Comparison of ENCODE assay signal across 1 cellular context in the genomic region with DNA sequence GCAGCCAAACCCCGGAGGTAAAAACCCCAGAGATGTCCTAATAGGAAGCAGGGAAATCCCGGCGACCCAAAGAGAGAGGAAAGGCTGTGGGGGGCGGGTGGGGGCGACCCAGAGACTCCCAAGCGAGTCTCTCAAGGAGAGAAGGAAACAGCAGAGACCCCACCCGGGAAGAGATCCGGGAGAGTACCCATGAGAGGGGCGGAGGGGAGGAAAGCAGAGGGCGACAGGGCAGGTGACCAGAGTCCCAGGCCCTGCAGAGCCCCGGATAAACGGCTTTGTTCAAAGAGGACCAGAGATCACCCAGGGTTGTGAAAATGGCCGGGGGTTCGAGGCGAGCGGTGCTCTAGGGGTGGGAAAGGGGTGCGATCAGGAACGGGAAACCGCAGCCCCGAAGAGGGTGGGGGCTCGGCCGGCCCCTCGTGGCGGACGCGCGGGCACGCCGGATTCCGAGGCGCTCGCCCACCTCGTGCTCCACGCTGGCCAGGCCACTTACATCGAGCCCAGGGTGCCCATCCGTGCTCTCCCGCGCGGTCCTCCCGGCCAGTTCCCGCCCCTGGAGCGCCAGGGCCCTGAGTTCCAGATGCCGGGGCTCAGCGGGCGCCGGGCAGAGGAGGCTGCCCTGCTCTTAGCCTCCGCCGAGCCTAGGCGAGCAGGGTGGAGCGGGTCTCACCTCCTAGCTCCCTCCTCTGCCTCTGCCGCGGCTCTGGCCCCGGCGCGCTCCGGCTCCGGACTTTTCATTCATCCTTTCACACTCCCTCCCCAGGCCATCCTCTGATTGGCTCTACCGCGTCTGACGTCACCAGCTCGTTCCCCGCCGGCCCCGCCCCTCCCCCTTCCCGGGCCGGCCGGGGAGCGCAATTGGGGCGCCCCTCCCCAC.
TF ChIP-seq lines count a peak whose summit lies in the region.

No MANE protein-coding gene starts in this region.

TF ChIP-seq in A549, 52 proteins besides CTCF, POLR2A, EP300 and RAD21 (continued from another document):
- no peak for TF ChIP-seq JUN (IDR thresholded peaks at IDR 0.05)
- TF ChIP-seq REST (IDR thresholded peaks at IDR 0.05) = no peak
- TF ChIP-seq POLR2AphosphoS2 (conservative IDR thresholded peaks at IDR 0.05; ENCODE audit: low read length) = no peak
- peak; percentile 55; the same call in 1 of the 2 replicates for TF ChIP-seq EHF (CRISPR knock-in tag; IDR thresholded peaks at IDR 0.05)
- TF ChIP-seq HOXB13 (CRISPR knock-in tag; IDR thresholded peaks at IDR 0.05; ENCODE audit: low read depth) = peak; percentile 90
- TF ChIP-seq HOXB5 (CRISPR knock-in tag; IDR thresholded peaks at IDR 0.05) = peak; percentile 91
- no peak for TF ChIP-seq KDM1A (IDR thresholded peaks at IDR 0.05; ENCODE audit: low read depth)
- TF ChIP-seq ATOH8 (CRISPR knock-in tag; IDR thresholded peaks at IDR 0.05; ENCODE audit: low read depth) = peak; percentile 72; the same call in 1 of the 2 replicates
- peak; percentile 38; the same call in 1 of the 2 replicates for TF ChIP-seq RFX5 (IDR thresholded peaks at IDR 0.05)
- TF ChIP-seq, protein P1, sequence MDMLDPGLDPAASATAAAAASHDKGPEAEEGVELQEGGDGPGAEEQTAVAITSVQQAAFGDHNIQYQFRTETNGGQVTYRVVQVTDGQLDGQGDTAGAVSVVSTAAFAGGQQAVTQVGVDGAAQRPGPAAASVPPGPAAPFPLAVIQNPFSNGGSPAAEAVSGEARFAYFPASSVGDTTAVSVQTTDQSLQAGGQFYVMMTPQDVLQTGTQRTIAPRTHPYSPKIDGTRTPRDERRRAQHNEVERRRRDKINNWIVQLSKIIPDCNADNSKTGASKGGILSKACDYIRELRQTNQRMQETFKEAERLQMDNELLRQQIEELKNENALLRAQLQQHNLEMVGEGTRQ (IDR thresholded peaks at IDR 0.05) = peak; percentile 25; the same call in 1 of the 2 replicates
- no peak for TF ChIP-seq FOSL2 (IDR thresholded peaks at IDR 0.05)
- 0 out of 2 replicates have a peak, but pooled peaks have one; percentile 6 for TF ChIP-seq FOSL2 (CRISPR knock-in tag; IDR thresholded peaks at IDR 0.05)
- no peak for TF ChIP-seq HDAC2 (IDR thresholded peaks at IDR 0.05)
- TF ChIP-seq PBX3 (IDR thresholded peaks at IDR 0.05) = no peak
